ENCODE assay signal across 22 cellular contexts in the genomic region with DNA sequence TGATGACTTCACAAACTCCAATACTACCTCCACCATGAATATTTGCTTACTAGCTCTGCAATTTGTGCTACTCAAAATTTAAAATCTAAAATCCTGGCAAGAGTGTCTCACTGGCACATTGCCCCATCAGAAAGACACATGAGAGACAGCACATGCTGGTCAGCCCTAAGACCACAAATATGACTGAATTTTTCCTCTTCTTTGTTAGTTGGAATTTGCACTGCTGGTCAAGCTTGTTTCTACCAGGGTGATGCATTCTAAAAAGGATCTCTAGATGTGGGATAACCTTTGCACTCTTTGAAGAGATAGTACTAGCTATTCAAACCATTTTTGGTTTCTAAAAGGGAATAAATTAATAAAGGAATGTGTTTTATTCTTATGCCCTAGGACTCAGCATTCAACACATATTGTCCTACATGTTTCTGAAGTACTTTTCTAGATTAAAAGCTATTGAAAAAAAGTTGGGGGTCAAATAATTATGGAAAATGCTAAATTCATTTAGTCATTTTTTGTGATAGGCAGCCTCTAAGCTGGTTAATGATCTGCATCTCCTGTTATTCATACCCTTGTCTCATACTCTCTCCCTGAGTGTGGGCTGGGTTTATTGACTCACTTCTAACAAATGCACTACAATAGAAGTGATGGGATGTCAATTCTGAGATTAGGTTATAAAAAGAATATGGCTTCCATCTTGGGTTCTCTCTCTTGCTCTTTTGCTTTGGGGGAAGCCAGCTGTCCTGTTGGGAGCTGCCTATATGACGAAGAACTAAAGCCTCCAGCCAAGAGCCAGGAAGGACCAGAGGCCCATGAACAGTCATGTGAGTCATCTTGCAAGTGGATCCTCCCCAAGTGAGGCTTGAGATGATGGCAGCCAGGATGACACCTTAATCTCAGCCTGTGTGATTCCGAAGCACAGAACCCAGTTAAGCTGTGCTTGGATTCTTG.
DNase-seq lines count a peak whose midpoint lies in the region; ATAC-seq and TF ChIP-seq lines count a peak whose summit lies in the region.
"Had no signal": no experiment of that assay in that cellular context is flagged by ENCODE, and none has a peak within 500 bp of the region (broad histone marks: within the 10 kb centered on the region; RNA-seq: fewer than 3 reads in every experiment).

No MANE protein-coding gene starts in this region.

- in situ Hi-C loops in astrocyte of the cerebellum (cut with HindIII; ENCODE audit: low sequenced_read_pairs) = no loop called here

- ATAC-seq in stimulated activated naive CD8-positive, alpha-beta T cell treated with anti-CD3 and anti-CD28 coated beads, Interleukin-15, Interleukin-2, amounts not matched to agents 100 U/mL and 50 U/mL, for 24 hours = peak; percentile 63
- no peak for ATAC-seq in stimulated activated naive CD8-positive, alpha-beta T cell treated with anti-CD3 and anti-CD28 coated beads, Interleukin-15, amount 100 ng/mL, for 72 hours
- ATAC-seq in GM19324 (IDR thresholded peaks at IDR 0.05; ENCODE audit: low FRiP score, unreplicated experiment) = no peak
- ATAC-seq: activated CD8-positive, alpha-beta T cell treated with anti-CD3 and anti-CD28 coated beads for 36 hours; psoas muscle had no signal

- H3K4me3 Mint-ChIP-seq in stimulated activated naive CD8-positive, alpha-beta T cell treated with anti-CD3 and anti-CD28 coated beads, Interleukin-15, amount 100 ng/mL, for 72 hours = no peak overlapping the region
- H3K4me3 Mint-ChIP-seq: activated CD8-positive, alpha-beta T cell treated with anti-CD3 and anti-CD28 coated beads for 36 hours; naive B cell; T-helper 1 cell treated with Interleukin-12 subunit alpha and Interleukin-12 subunit beta and Interleukin-4 antibody, amounts not matched to agents 30 μg/mL and 1 μg/mL, for 36 hours had no signal

- no peaks in the 10 kb centered on the region for H3K9me3 Mint-ChIP-seq in stimulated activated naive CD8-positive, alpha-beta T cell treated with anti-CD3 and anti-CD28 coated beads, Interleukin-15, amount 100 ng/mL, for 72 hours

- H3K27me3 Mint-ChIP-seq in stimulated activated naive CD8-positive, alpha-beta T cell treated with anti-CD3 and anti-CD28 coated beads, Interleukin-15, amount 100 ng/mL, for 72 hours = no peaks in the 10 kb centered on the region
- H3K27me3 Mint-ChIP-seq: activated CD8-positive, alpha-beta T cell treated with anti-CD3 and anti-CD28 coated beads for 36 hours had no signal

- TF ChIP-seq CTCF in astrocyte of the cerebellum (IDR thresholded peaks at IDR 0.05; ENCODE audit: low read depth, low read length, missing control alignments) = no peak

- H3K4me1 Mint-ChIP-seq in stimulated activated naive CD8-positive, alpha-beta T cell treated with anti-CD3 and anti-CD28 coated beads, Interleukin-15, amount 100 ng/mL, for 72 hours = peaks cover 23% of the 10 kb centered on the region

- no peak overlapping the region for H3K27ac Mint-ChIP-seq in stimulated activated naive CD8-positive, alpha-beta T cell treated with anti-CD3 and anti-CD28 coated beads, Interleukin-15, amount 100 ng/mL, for 72 hours
- H3K27ac Mint-ChIP-seq: activated CD8-positive, alpha-beta T cell treated with anti-CD3 and anti-CD28 coated beads for 36 hours; naive B cell; T-helper 1 cell treated with Interleukin-12 subunit alpha and Interleukin-12 subunit beta and Interleukin-4 antibody, amounts not matched to agents 30 μg/mL and 1 μg/mL, for 36 hours had no signal

- no peak overlapping the region for H3K4me3 ChIP-seq in astrocyte of the cerebellum (ENCODE audit: low read depth, low read length)
- H3K4me3 ChIP-seq: psoas muscle, SK-N-MC, thoracic aorta, uterus had no signal

- no peak for DNase-seq in stimulated activated naive CD8-positive, alpha-beta T cell treated with anti-CD3 and anti-CD28 coated beads, Interleukin-15, Interleukin-2, amounts not matched to agents 100 U/mL and 50 U/mL, for 24 hours
- no peak for DNase-seq in stimulated activated naive CD8-positive, alpha-beta T cell treated with anti-CD3 and anti-CD28 coated beads, Interleukin-15, amount 100 ng/mL, for 72 hours
- peak; percentile 63 for DNase-seq in astrocyte of the cerebellum (ENCODE audit: low read depth)
- DNase-seq in kidney glomerular epithelial cell (lab: John Stamatoyannopoulos, UW) = peak; percentile 70
- DNase-seq in activated CD8-positive, alpha-beta memory T cell treated with anti-CD3 and anti-CD28 coated beads, Interleukin-2, amount 50 U/mL, for 4 hours = no peak
- DNase-seq in AML-193 (lab: John Stamatoyannopoulos, UW) = no peak
- DNase-seq in medulla oblongata (ENCODE audit: extremely low spot score) = no peak
- DNase-seq: activated CD4-positive, CD25-positive, alpha-beta regulatory T cell treated with anti-CD3 and anti-CD28 coated beads, Interleukin-2, amount 50 U/mL, for 72 hours; activated CD8-positive, alpha-beta T cell treated with anti-CD3 and anti-CD28 coated beads for 36 hours; brain microvascular endothelial cell; naive B cell; NCI-H1105 treated with DMSO at 0.1 percent for 48 hours; NCI-H2081; NCI-H446; NCI-H82; psoas muscle; stimulated activated naive CD4-positive, alpha-beta T cell treated with Interleukin-2 at 50 U/mL for 16 hours; uterus had no signal

Comparison
In these comparisons a context has a peak if more than half of its experiments do, and no peak if none do; other contexts are left out.
1. DNase-seq: peak in astrocyte of the cerebellum (single experiment) and kidney glomerular epithelial cell (single experiment); none in stimulated activated naive CD8-positive, alpha-beta T cell treated with anti-CD3 and anti-CD28 coated beads, Interleukin-15, Interleukin-2, amounts not matched to agents 100 U/mL and 50 U/mL, for 24 hours (single experiment), stimulated activated naive CD8-positive, alpha-beta T cell treated with anti-CD3 and anti-CD28 coated beads, Interleukin-15, amount 100 ng/mL, for 72 hours (0 of 2), activated CD8-positive, alpha-beta memory T cell treated with anti-CD3 and anti-CD28 coated beads, Interleukin-2, amount 50 U/mL, for 4 hours (single experiment), AML-193 (0 of 2) and medulla oblongata (single experiment).